In the genomic region with DNA sequence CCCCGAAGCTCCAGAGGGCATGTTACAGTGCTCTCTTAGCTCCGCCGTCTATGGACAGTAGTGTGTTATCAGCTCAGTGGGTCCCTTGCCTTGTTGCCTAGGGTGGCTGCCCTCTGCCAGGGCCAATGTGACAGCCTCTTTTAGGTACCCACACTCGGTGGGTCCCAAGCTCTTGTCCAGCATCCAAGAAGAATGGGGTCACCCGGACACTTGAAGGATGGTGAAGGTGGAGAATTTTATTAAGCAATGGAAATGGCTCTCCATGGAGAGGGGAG, we compare ENCODE assay signal across 23 cellular contexts.
"Had no signal": no experiment of that assay in that cellular context is flagged by ENCODE, and none has a peak within 500 bp of the region (broad histone marks: within the 10 kb centered on the region; RNA-seq: fewer than 3 reads in every experiment).

No MANE protein-coding gene starts in this region.

- H3K4me3 Mint-ChIP-seq: activated B cell treated with CpG ODN at 0.5 μM for 24 hours; activated CD4-positive, alpha-beta T cell treated with anti-CD3 and anti-CD28 coated beads, Interleukin-2, amount 10 ng/mL, durations not matched to agents 24 days and 14 days; IgD-negative memory B cell had no signal

- H3K27ac Mint-ChIP-seq: activated B cell treated with CpG ODN at 0.5 μM for 24 hours; activated CD4-positive, alpha-beta T cell treated with anti-CD3 and anti-CD28 coated beads, Interleukin-2, amount 10 ng/mL, durations not matched to agents 24 days and 14 days; IgD-negative memory B cell had no signal

- H3K4me1 ChIP-seq: ascending aorta, body of pancreas, Peyer's patch had no signal

- H3K27me3 Mint-ChIP-seq: activated B cell treated with CpG ODN at 0.5 μM for 24 hours; activated CD4-positive, alpha-beta T cell treated with anti-CD3 and anti-CD28 coated beads, Interleukin-2, amount 10 ng/mL, durations not matched to agents 24 days and 14 days; IgD-negative memory B cell had no signal

- DNase-seq: activated B cell treated with CpG ODN at 0.5 μM for 24 hours; activated CD4-positive, alpha-beta T cell treated with anti-CD3 and anti-CD28 coated beads for 1 hour; activated CD4-positive, alpha-beta T cell treated with anti-CD3 and anti-CD28 coated beads, Interleukin-2, amount 10 ng/mL, durations not matched to agents 24 days and 14 days; activated CD4-positive, alpha-beta T cell treated with anti-CD3 and anti-CD28 coated beads, Interleukin-2, amount 50 U/mL, for 48 hours; activated naive CD4-positive, alpha-beta T cell treated with anti-CD3 and anti-CD28 coated beads, Interleukin-2, amount 50 U/mL, for 16 hours; activated T-cell treated with anti-CD3 and anti-CD28 coated beads for 4 hours; amniotic stem cell; body of pancreas; central memory CD4-positive, alpha-beta T cell; KG1; NCI-H1092; NCI-H1417; NCI-H2029; NCI-H510A treated with DMSO at 0.1 percent for 48 hours; NCI-H69; NK-92 treated with Interleukin-12 subunit alpha and Interleukin-12 subunit beta, amount 100 ng/mL, for 24 hours; OCI-M1; SHP77 treated with DMSO at 0.1 percent for 48 hours; T-helper 2 cell; T1000 had no signal

- H3K9me3 Mint-ChIP-seq: activated B cell treated with CpG ODN at 0.5 μM for 24 hours had no signal

- H3K27me3 ChIP-seq: ascending aorta, body of pancreas, Peyer's patch had no signal

- ATAC-seq: body of pancreas had no signal

- H3K4me1 Mint-ChIP-seq: activated B cell treated with CpG ODN at 0.5 μM for 24 hours had no signal

- H3K4me3 ChIP-seq: ascending aorta, body of pancreas, Peyer's patch had no signal

- H3K27ac ChIP-seq: ascending aorta, body of pancreas, Peyer's patch had no signal

- H3K9me3 ChIP-seq: ascending aorta, body of pancreas, Peyer's patch had no signal
